ENCODE assay signal across 8 cellular contexts in the genomic region with DNA sequence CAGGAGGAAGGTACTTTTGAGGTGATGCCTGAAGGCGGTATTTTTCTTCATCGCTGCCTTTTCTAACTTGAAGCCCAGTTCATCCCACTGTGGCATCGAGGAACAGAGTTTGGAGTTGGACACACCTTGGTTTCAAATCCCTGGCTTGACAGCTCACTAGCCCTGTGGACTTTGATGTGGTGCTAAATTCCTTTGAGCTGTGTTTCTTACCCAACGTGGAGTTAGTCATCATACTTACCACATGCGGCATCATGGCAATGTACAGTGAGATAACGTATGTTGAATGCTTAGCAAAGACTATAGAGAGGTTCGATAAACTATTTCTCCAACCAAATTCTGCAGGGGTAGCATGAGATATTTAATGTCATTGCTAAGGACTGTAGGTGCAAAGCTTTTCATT. TPM values are rescaled to one million over a fixed set of nuclear protein-coding genes. Genes with fewer than 3 reads are reported as not detected.
DNase-seq lines count a peak whose midpoint lies in the region; ATAC-seq and TF ChIP-seq lines count a peak whose summit lies in the region.

No MANE protein-coding gene starts in this region.

- POLR2A ChIA-PET in CD8-positive, alpha-beta T cell (lab: Charles Lee): no interaction called here

- H3K27me3 ChIP-seq in CD8-positive, alpha-beta T cell (ENCODE audit: insufficient read depth, low read length): peaks cover 7% of the 10 kb centered on the region
- no peaks in the 10 kb centered on the region for H3K27me3 ChIP-seq in endocrine pancreas (ENCODE audit: control insufficient read depth, insufficient read depth, low read length)
- H3K27me3 ChIP-seq in neuronal stem cell (ENCODE audit: control insufficient read depth in 3 of 3, insufficient read depth in 3 of 3, low read depth in 1 of 3, low read length in 3 of 3): peaks cover 0 to 14% (median 0%) of the 10 kb centered on the region in 3 experiments
- no peaks in the 10 kb centered on the region for H3K27me3 ChIP-seq in prostate gland (replicated peaks; ENCODE audit: insufficient read depth)
- no peaks in the 10 kb centered on the region for H3K27me3 ChIP-seq in Karpas-422 (ENCODE audit: low read length)

- H3K18ac ChIP-seq in neuronal stem cell (ENCODE audit: low read length): no peak overlapping the region

- no peak overlapping the region for H3K4me3 Mint-ChIP-seq in CD8-positive, alpha-beta T cell

- H4K8ac ChIP-seq in neuronal stem cell (ENCODE audit: low read depth, low read length): no peak overlapping the region

- H4K91ac ChIP-seq in neuronal stem cell (ENCODE audit: low read depth, low read length, poor library complexity): no peak overlapping the region

- peaks cover 2% of the 10 kb centered on the region for H3K9me3 Mint-ChIP-seq in CD8-positive, alpha-beta T cell

- no peak overlapping the region for H3K4ac ChIP-seq in neuronal stem cell (ENCODE audit: low read length)

- TF ChIP-seq POLR2A in prostate gland (IDR thresholded peaks at IDR 0.05): no peak

- no peak for TF ChIP-seq CTCF in CD8-positive, alpha-beta T cell (IDR thresholded peaks at IDR 0.05)
- TF ChIP-seq CTCF in prostate gland (IDR thresholded peaks at IDR 0.05): no peak

- H2BK12ac ChIP-seq in neuronal stem cell (ENCODE audit: low read length): no peak overlapping the region

- peaks cover 49% of the 10 kb centered on the region for H3K4me1 ChIP-seq in CD8-positive, alpha-beta T cell (ENCODE audit: insufficient read depth, low read length)
- H3K4me1 ChIP-seq in endocrine pancreas (ENCODE audit: control insufficient read depth, insufficient read depth, low read length) (peaks cover 24% of the 10 kb centered on the region), neuronal stem cell (ENCODE audit: control insufficient read depth in 2 of 2, insufficient read depth in 1 of 2, low read depth in 1 of 2, low read length in 2 of 2) (peaks cover 33 to 34% of the 10 kb centered on the region in 2 donors), prostate gland (replicated peaks) (peaks cover 9% of the 10 kb centered on the region), Karpas-422 (ENCODE audit: low read length) (no peaks in the 10 kb centered on the region)

- H3K23ac ChIP-seq in neuronal stem cell (ENCODE audit: low read depth, low read length, poor library complexity): no peak overlapping the region

- peaks cover 40% of the 10 kb centered on the region for H3K27me3 Mint-ChIP-seq in CD8-positive, alpha-beta T cell (ENCODE audit: low read depth)

- H3K27ac ChIP-seq in CD8-positive, alpha-beta T cell (ENCODE audit: low read depth, low read length): no peak overlapping the region
- peak overlapping the region; percentile 94 for H3K27ac ChIP-seq in neuronal stem cell (replicated peaks; ENCODE audit: low read length)
- no peak overlapping the region for H3K27ac ChIP-seq in prostate gland
- no peak overlapping the region for H3K27ac ChIP-seq in Karpas-422 (ENCODE audit: low read length)

- peak; percentile 42 for ATAC-seq in CD8-positive, alpha-beta T cell
- no peak for ATAC-seq in HG03469 (IDR thresholded peaks at IDR 0.05; ENCODE audit: unreplicated experiment)

- H2AFZ ChIP-seq in neuronal stem cell (ENCODE audit: low read length): no peak overlapping the region
- no peak overlapping the region for H2AFZ ChIP-seq in Karpas-422 (ENCODE audit: low read length)

- H3K36me3 Mint-ChIP-seq in CD8-positive, alpha-beta T cell: no peaks in the 10 kb centered on the region

- H3K9me3 ChIP-seq in CD8-positive, alpha-beta T cell (ENCODE audit: low read length): peaks cover 3% of the 10 kb centered on the region
- no peaks in the 10 kb centered on the region for H3K9me3 ChIP-seq in endocrine pancreas (ENCODE audit: control insufficient read depth, low read length)
- peaks cover 0 to 5% of the 10 kb centered on the region in 2 donors for H3K9me3 ChIP-seq in neuronal stem cell (replicated peaks in 1 of 2; ENCODE audit: control insufficient read depth in 2 of 2, insufficient read depth in 1 of 2, low read depth in 1 of 2, low read length in 2 of 2)
- no peaks in the 10 kb centered on the region for H3K9me3 ChIP-seq in prostate gland
- 0 out of 2 replicates have a peak, but pooled peaks cover 3% of the 10 kb centered on the region for H3K9me3 ChIP-seq in Karpas-422 (ENCODE audit: low read length)

- no peak overlapping the region for H2AK5ac ChIP-seq in neuronal stem cell (ENCODE audit: low read depth, low read length)

- intact Hi-C loops in CD8-positive, alpha-beta T cell (cut with DNase I, micrococcal nuclease): no loop called here
- intact Hi-C loops in prostate gland (cut with DNase I): no loop called here

- CTCF ChIA-PET in CD8-positive, alpha-beta T cell (lab: Charles Lee): no interaction called here

- no peaks in the 10 kb centered on the region for H3K36me3 ChIP-seq in CD8-positive, alpha-beta T cell (ENCODE audit: insufficient read depth, low read length)
- H3K36me3 ChIP-seq in endocrine pancreas (ENCODE audit: control insufficient read depth, insufficient read depth, low read length) (no peaks in the 10 kb centered on the region), neuronal stem cell (replicated peaks in 1 of 2; ENCODE audit: control insufficient read depth in 2 of 2, insufficient read depth in 2 of 2, low read length in 2 of 2) (peaks cover 0 to 4% of the 10 kb centered on the region in 2 donors), prostate gland (no peaks in the 10 kb centered on the region), Karpas-422 (ENCODE audit: insufficient read depth, low read length) (no peaks in the 10 kb centered on the region)

- H3K79me2 ChIP-seq in Karpas-422 (ENCODE audit: low read length): no peaks in the 10 kb centered on the region

- peak overlapping the region; percentile 56 for H3K27ac Mint-ChIP-seq in CD8-positive, alpha-beta T cell

- peaks cover 9% of the 10 kb centered on the region for H3K79me1 ChIP-seq in neuronal stem cell (ENCODE audit: low read depth, low read length)

- H2BK15ac ChIP-seq in neuronal stem cell (ENCODE audit: low read length): no peak overlapping the region

- no peak overlapping the region for H3K4me3 ChIP-seq in CD8-positive, alpha-beta T cell (ENCODE audit: low read depth, low read length)
- H3K4me3 ChIP-seq in endocrine pancreas (ENCODE audit: control insufficient read depth, insufficient read depth, low read length) (peak overlapping the region; percentile 6), neuronal stem cell (ENCODE audit: low read length in 2 of 2) (no peak overlapping the region), prostate gland (no peak overlapping the region), Karpas-422 (ENCODE audit: low read length) (no peak overlapping the region)

- peaks cover 55% of the 10 kb centered on the region for H3K4me1 Mint-ChIP-seq in CD8-positive, alpha-beta T cell (ENCODE audit: low read depth)

- no peak overlapping the region for H2BK120ac ChIP-seq in neuronal stem cell (ENCODE audit: low read depth, low read length)

- no peaks in the 10 kb centered on the region for H4K20me1 ChIP-seq in Karpas-422 (ENCODE audit: insufficient read depth, low read depth, low read length)

- no peak overlapping the region for H2BK5ac ChIP-seq in neuronal stem cell (ENCODE audit: low read length)

- H3K4me2 ChIP-seq in neuronal stem cell (ENCODE audit: insufficient read depth, low read length, poor library complexity, severe bottlenecking) (no peak overlapping the region), Karpas-422 (ENCODE audit: low read depth, low read length, poor library complexity, severe bottlenecking) (no peak overlapping the region)

- DNase-seq in CD8-positive, alpha-beta T cell: no peak
- peak; percentile 28 for DNase-seq in NCI-H460 (ENCODE audit: extremely low read depth, low read depth)
- DNase-seq in neuronal stem cell (ENCODE audit: low spot score): no peak
- no peak for DNase-seq in globus pallidus (ENCODE audit: low spot score)
- no peak for DNase-seq in prostate gland (ENCODE audit: low spot score)
- DNase-seq in Karpas-422: no peak

- H3K14ac ChIP-seq in neuronal stem cell (ENCODE audit: low read length): no peak overlapping the region

- no peaks in the 10 kb centered on the region for H3K9me2 ChIP-seq in Karpas-422 (replicated peaks; ENCODE audit: insufficient read depth, low read length)

- H3K9ac ChIP-seq in endocrine pancreas (ENCODE audit: control insufficient read depth, insufficient read depth, low read length) (no peak overlapping the region), neuronal stem cell (ENCODE audit: low read depth, low read length, poor library complexity) (no peak overlapping the region), Karpas-422 (ENCODE audit: low read length) (no peak overlapping the region)

- no CpG with 5 or more reads among the region's 7 CpGs for WGBS in neuronal stem cell (ENCODE audit: extremely low coverage in 2 of 2, insufficient read length in 2 of 2, insufficient replicate concordance in 1 of 2), 2 donors
- WGBS in prostate gland: 60% methylated on average over 7 of the region's 7 CpGs

RNA-seq across cellular contexts. Expression of a gene that starts 3.4 kb away (rescaled TPM):
- 1 to 10 TPM; 2.5 to 2.7 TPM for total RNA-seq in CD8-positive, alpha-beta T cell
- 16.4 and 20.6 TPM in 2 replicates for total RNA-seq in NCI-H460 (2014; rRNA removed; shearing (Covaris generic))
- polyA plus RNA-seq in NCI-H460 (2014; cell fraction: nucleus; rRNA removed): 44.0 and 63.7 TPM in 2 replicates
- 66.9 TPM for polyA plus RNA-seq in neuronal stem cell (2013, experiment 1 of 2)
- 64.7 TPM for polyA plus RNA-seq in neuronal stem cell (2013, experiment 2 of 2)
- total RNA-seq in prostate gland: 10 to 100 TPM; 57.8 to 69.7 TPM
- total RNA-seq in Karpas-422 (2014; rRNA removed; shearing (Covaris generic); ENCODE audit: low replicate concordance): not detected in 2 replicates
